ENCODE assay signal across 8 cellular contexts in the genomic region with DNA sequence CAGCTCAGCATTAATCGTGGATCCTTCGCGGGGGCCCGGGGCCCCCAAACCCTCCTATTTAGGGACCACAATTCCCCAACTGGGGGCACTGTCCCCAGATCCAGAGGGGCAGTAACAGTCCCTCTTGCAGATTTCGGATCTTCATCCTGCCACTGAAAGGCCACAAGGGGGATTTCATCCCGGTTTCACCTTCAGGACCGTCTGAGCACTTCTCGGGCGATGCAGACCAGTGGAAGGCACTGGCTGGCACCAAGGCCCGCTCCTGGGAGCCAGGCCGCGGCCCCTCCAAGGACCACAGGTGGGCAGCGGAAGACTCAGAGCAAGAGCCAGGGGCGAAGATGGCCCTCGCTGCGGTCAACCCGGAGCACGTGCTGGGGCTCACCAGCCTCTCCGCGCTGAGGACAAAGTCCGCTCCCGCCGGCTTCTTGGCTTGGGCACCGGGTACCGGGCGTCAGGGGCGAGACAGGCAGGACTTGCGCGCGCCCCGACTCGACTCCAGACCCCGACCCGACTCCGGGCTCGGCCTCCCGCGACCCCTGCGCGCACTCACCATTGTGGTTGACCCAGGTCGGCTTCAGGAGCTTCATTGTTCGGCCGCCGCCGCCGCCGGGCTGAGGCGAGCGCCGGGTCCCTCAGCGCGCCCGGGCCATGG. TPM values are rescaled to one million over a fixed set of nuclear protein-coding genes. Genes with fewer than 3 reads are reported as not detected.
DNase-seq lines count a peak whose midpoint lies in the region; ATAC-seq and TF ChIP-seq lines count a peak whose summit lies in the region.

No MANE protein-coding gene starts in this region.

- H3K36me3 ChIP-seq in effector memory CD4-positive, alpha-beta T cell (ENCODE audit: control insufficient read depth, insufficient read depth, low read length) = peaks cover 9% of the 10 kb centered on the region
- H3K36me3 ChIP-seq in upper lobe of right lung = peaks cover 16% of the 10 kb centered on the region

- peak overlapping the region; percentile 98 for H3K4me3 ChIP-seq in effector memory CD4-positive, alpha-beta T cell (ENCODE audit: insufficient read depth, low read depth, low read length, poor library complexity, severe bottlenecking)
- H3K4me3 ChIP-seq in upper lobe of right lung = peak overlapping the region; percentile 97

- H3K9me3 Mint-ChIP-seq in mesothelial cell of epicardium = no peaks in the 10 kb centered on the region

- H3K9me3 ChIP-seq in effector memory CD4-positive, alpha-beta T cell (ENCODE audit: control insufficient read depth, low read length) = no peaks in the 10 kb centered on the region
- no peaks in the 10 kb centered on the region for H3K9me3 ChIP-seq in upper lobe of right lung

- peak overlapping the region; percentile 86 for H3K27ac Mint-ChIP-seq in mesothelial cell of epicardium

- DNase-seq in GM03348 (ENCODE audit: low spot score) (peak; percentile 33), SW480 (ENCODE audit: low spot score) (peak; percentile 31), mesothelial cell of epicardium (ENCODE audit: low spot score in 2 of 2, unreplicated experiment in 2 of 2) (peak in 1 of 2 experiments; percentile 47), upper lobe of right lung (peak; percentile 70)
- no peak for DNase-seq in effector memory CD4-positive, alpha-beta T cell

- H3K27me3 Mint-ChIP-seq in mesothelial cell of epicardium (ENCODE audit: low read depth) = no peaks in the 10 kb centered on the region

- intact Hi-C loops in upper lobe of right lung (cut with DNase I) = no loop called here

- peaks cover 12% of the 10 kb centered on the region for H3K36me3 Mint-ChIP-seq in mesothelial cell of epicardium

- no peaks in the 10 kb centered on the region for H3K27me3 ChIP-seq in effector memory CD4-positive, alpha-beta T cell (replicated peaks; ENCODE audit: control insufficient read depth, insufficient read depth, low read length, poor library complexity, severe bottlenecking)
- no peaks in the 10 kb centered on the region for H3K27me3 ChIP-seq in upper lobe of right lung

- H3K27ac ChIP-seq in effector memory CD4-positive, alpha-beta T cell (ENCODE audit: insufficient read depth, low read length, poor library complexity, severe bottlenecking) = peak overlapping the region; percentile 57
- peak overlapping the region; percentile 78 for H3K27ac ChIP-seq in upper lobe of right lung

- peak overlapping the region; percentile 83 for H3K4me3 Mint-ChIP-seq in mesothelial cell of epicardium

- H3K4me1 ChIP-seq in effector memory CD4-positive, alpha-beta T cell (ENCODE audit: control insufficient read depth, insufficient read depth, low read length, poor library complexity, severe bottlenecking) = peaks cover 26% of the 10 kb centered on the region
- H3K4me1 ChIP-seq in upper lobe of right lung = peaks cover 32% of the 10 kb centered on the region

- H3K4me1 Mint-ChIP-seq in mesothelial cell of epicardium = peaks cover 22% of the 10 kb centered on the region

- no peak for TF ChIP-seq CTCF in mesothelial cell of epicardium (IDR thresholded peaks at IDR 0.05; ENCODE audit: unreplicated experiment)
- TF ChIP-seq CTCF in upper lobe of right lung (IDR thresholded peaks at IDR 0.05) = no peak

- peak; percentile 7 for ATAC-seq in HG02763 (IDR thresholded peaks at IDR 0.05; ENCODE audit: unreplicated experiment)
- no peak for ATAC-seq in upper lobe of right lung
- ATAC-seq in GM21390 (IDR thresholded peaks at IDR 0.05; ENCODE audit: unreplicated experiment) = no peak
- no peak for ATAC-seq in GM18870 (IDR thresholded peaks at IDR 0.05; ENCODE audit: unreplicated experiment)

RNA-seq across cellular contexts. Expression of a gene that starts 0.5 kb away (rescaled TPM):
- total RNA-seq in mesothelial cell of epicardium (34.6 to 38.2 TPM (median 34.9 TPM) in 3 replicates), upper lobe of right lung (23.3 TPM)

RNA-seq across cellular contexts. Expression of a gene that starts 1.3 kb away (rescaled TPM):
- total RNA-seq in mesothelial cell of epicardium (17.9 to 21.9 TPM (median 19.1 TPM) in 3 replicates), upper lobe of right lung (20.5 TPM)

RNA-seq across cellular contexts. Expression of a gene that starts 16.5 kb away (rescaled TPM):
- total RNA-seq in mesothelial cell of epicardium = 33.4 to 36.8 TPM (median 34.0 TPM) in 3 replicates
- total RNA-seq in upper lobe of right lung = 35.6 TPM

RNA-seq across cellular contexts. Expression of a gene that starts 48.0 kb away (rescaled TPM):
- total RNA-seq in mesothelial cell of epicardium = 38.8 to 45.0 TPM (median 43.2 TPM) in 3 replicates
- 43.1 TPM for total RNA-seq in upper lobe of right lung

RNA-seq across cellular contexts. Expression of a gene that starts 48.7 kb away (rescaled TPM):
- total RNA-seq in mesothelial cell of epicardium (12.2 to 15.3 TPM (median 12.5 TPM) in 3 replicates), upper lobe of right lung (0.58 TPM)

Comparison
In these comparisons a context has a peak if more than half of its experiments do, and no peak if none do; other contexts are left out.
1. DNase-seq: peak in GM03348 (single experiment), SW480 (single experiment) and upper lobe of right lung (single experiment); none in effector memory CD4-positive, alpha-beta T cell (0 of 3).